Comparison of ENCODE assay signal across 21 cellular contexts in genomic region chr4:116302990-116303735, GRCh38.
DNase-seq lines count a peak whose midpoint lies in the region; ATAC-seq, FAIRE-seq and TF ChIP-seq lines count a peak whose summit lies in the region.
"Had no signal": no experiment of that assay in that cellular context is flagged by ENCODE, and none has a peak within 500 bp of the region (broad histone marks: within the 10 kb centered on the region; RNA-seq: fewer than 3 reads in every experiment).

No MANE protein-coding gene starts in this region.

- H3K4me3 ChIP-seq in liver (ENCODE audit: low read depth in 1 of 3, low read length in 3 of 3) (no peak overlapping the region), HepG2 (replicated peaks in 1 of 3; ENCODE audit: insufficient read depth in 1 of 3, low read depth in 2 of 3, low read length in 3 of 3) (no peak overlapping the region), right lobe of liver (no peak overlapping the region), spleen (no peak overlapping the region)
- H3K4me3 ChIP-seq: A549; BLaER1 treated with 17β-estradiol and CSF1 and Interleukin-3, amounts not matched to agents 10 nM and 100 nM had no signal

- in situ Hi-C loops in HepG2 (cut with HindIII; ENCODE audit: extremely low pct_ligation_motif_present, low pct_unique_long_range_greater_than_20kb), result no loop called here

- no peaks in the 10 kb centered on the region for H4K20me1 ChIP-seq in HepG2 (ENCODE audit: insufficient read depth, low read length)
- H4K20me1 ChIP-seq: BLaER1 treated with 17β-estradiol and CSF1 and Interleukin-3, amounts not matched to agents 10 nM and 100 nM had no signal

- H3K4me1 ChIP-seq in liver (ENCODE audit: control insufficient read depth in 4 of 4, insufficient read depth in 4 of 4, low read length in 3 of 4) (peaks cover 0 to 16% (median 10%) of the 10 kb centered on the region in 4 donors), HepG2 (ENCODE audit: insufficient read depth, low read length) (no peaks in the 10 kb centered on the region), right lobe of liver (peaks cover 0 to 11% (median 0%) of the 10 kb centered on the region in 4 donors), spleen (no peaks in the 10 kb centered on the region)
- H3K4me1 ChIP-seq: A549; BLaER1 treated with 17β-estradiol and CSF1 and Interleukin-3, amounts not matched to agents 10 nM and 100 nM; Caco-2 had no signal

- H3K36me3 ChIP-seq in liver (ENCODE audit: control insufficient read depth in 4 of 4, insufficient read depth in 3 of 4, low read depth in 1 of 4, low read length in 3 of 4) (no peaks in the 10 kb centered on the region), HepG2 (replicated peaks in 1 of 2; ENCODE audit: control insufficient read depth in 1 of 2, insufficient read depth in 2 of 2, low read length in 2 of 2) (no peaks in the 10 kb centered on the region), right lobe of liver (no peaks in the 10 kb centered on the region), spleen (no peaks in the 10 kb centered on the region)
- H3K36me3 ChIP-seq: BLaER1 treated with 17β-estradiol and CSF1 and Interleukin-3, amounts not matched to agents 10 nM and 100 nM had no signal

- no peak for TF ChIP-seq RAD21 in liver (IDR thresholded peaks at IDR 0.05)
- TF ChIP-seq RAD21 in HepG2 (CRISPR knock-in tag; IDR thresholded peaks at IDR 0.05), result no peak

- TF ChIP-seq CTCF in liver (IDR thresholded peaks at IDR 0.05; ENCODE audit: low read depth, low read length, missing input control) (no peak), HepG2 (CRISPR knock-in tag; IDR thresholded peaks at IDR 0.05) (no peak), right lobe of liver (IDR thresholded peaks at IDR 0.05) (no peak), spleen (IDR thresholded peaks at IDR 0.05 in 8 of 11, conservative IDR thresholded peaks at IDR 0.05 in 3 of 11) (no peak)

- H3K9ac ChIP-seq in liver (ENCODE audit: low read depth in 1 of 2, low read length in 2 of 2) (no peak overlapping the region), HepG2 (ENCODE audit: insufficient read depth, low read depth, low read length) (no peak overlapping the region)
- H3K9ac ChIP-seq: BLaER1 treated with 17β-estradiol and CSF1 and Interleukin-3, amounts not matched to agents 10 nM and 100 nM had no signal

- H2AFZ ChIP-seq in HepG2 (ENCODE audit: low read length), result no peak overlapping the region

- DNase-seq in HepG2 (ENCODE audit: low spot score) (no peak), right lobe of liver (peak; percentile 32 to 87 (median 71)), spleen (peak; percentile 30), Right ventricle myocardium superior (no peak)
- DNase-seq: AML-193; Caco-2; Calu3; CD4-positive, alpha-beta T cell; CD8-positive, alpha-beta T cell; DMS79 treated with DMSO at 0.1 percent for 48 hours; GF-D8 had no signal

- no peak for FAIRE-seq in HepG2 (lab: Jason Lieb, UNC)
- FAIRE-seq: A549, D721Med, G401.6, GM12891, GM19239 had no signal

- CTCF ChIA-PET in HepG2 (lab: Yijun Ruan, JAX; ENCODE audit: low intra/inter-chr PET ratio, low total read pairs), result no interaction called here

- H3K9me3 ChIP-seq in liver (ENCODE audit: control insufficient read depth in 4 of 4, low read length in 3 of 4), result no peaks in the 10 kb centered on the region
- H3K9me3 ChIP-seq in HepG2 (ENCODE audit: low read length), result no peaks in the 10 kb centered on the region
- no peaks in the 10 kb centered on the region for H3K9me3 ChIP-seq in right lobe of liver
- peaks cover 0 to 11% (median 0%) of the 10 kb centered on the region in 8 donors for H3K9me3 ChIP-seq in spleen
- H3K9me3 ChIP-seq: A549; BLaER1 treated with 17β-estradiol and CSF1 and Interleukin-3, amounts not matched to agents 10 nM and 100 nM; Caco-2 had no signal

- no peak for TF ChIP-seq EP300 in HepG2 (IDR thresholded peaks at IDR 0.05; ENCODE audit: low read depth in 2 of 2, low read length in 2 of 2)
- no peak for TF ChIP-seq EP300 in HepG2 (CRISPR knock-in tag; IDR thresholded peaks at IDR 0.05; ENCODE audit: borderline replicate concordance)

- BruUV-seq in HepG2 (replicated peaks; lab: Mats Ljungman, UMichigan), result no TSS peak

- POLR2A ChIA-PET in HepG2 (lab: Yijun Ruan, JAX), result no interaction called here

- H3K27me3 ChIP-seq in liver (ENCODE audit: control insufficient read depth in 4 of 4, insufficient read depth in 4 of 4, low read length in 3 of 4), result no peaks in the 10 kb centered on the region
- H3K27me3 ChIP-seq in HepG2 (ENCODE audit: control insufficient read depth in 1 of 2, insufficient read depth in 2 of 2, low read length in 2 of 2), result no peaks in the 10 kb centered on the region
- H3K27me3 ChIP-seq in right lobe of liver, result no peaks in the 10 kb centered on the region
- H3K27me3 ChIP-seq in spleen (replicated peaks in 1 of 7), result no peaks in the 10 kb centered on the region
- H3K27me3 ChIP-seq: BLaER1 treated with 17β-estradiol and CSF1 and Interleukin-3, amounts not matched to agents 10 nM and 100 nM had no signal

- ATAC-seq in HepG2 (no peak), right lobe of liver (peak; percentile 98 to 99 (median 98)), Right ventricle myocardium superior (ENCODE audit: poor library complexity) (no peak), HG02870 (IDR thresholded peaks at IDR 0.05; ENCODE audit: unreplicated experiment) (no peak)
- ATAC-seq: A549; CD8-positive, alpha-beta T cell had no signal

- no peak overlapping the region for H3K27ac ChIP-seq in liver (ENCODE audit: low read depth in 1 of 2, low read length in 2 of 2)
- no peak overlapping the region for H3K27ac ChIP-seq in HepG2 (ENCODE audit: extremely low read length, insufficient read depth, low read length)
- no peak overlapping the region for H3K27ac ChIP-seq in right lobe of liver
- H3K27ac ChIP-seq in spleen, result no peak overlapping the region
- H3K27ac ChIP-seq: 22Rv1; A549; BLaER1 treated with 17β-estradiol and CSF1 and Interleukin-3, amounts not matched to agents 10 nM and 100 nM; C4-2B had no signal

- TF ChIP-seq POLR2A in HepG2 (IDR thresholded peaks at IDR 0.05; ENCODE audit: insufficient read depth in 1 of 2, low read depth in 2 of 2, low read length in 2 of 2) (no peak), right lobe of liver (IDR thresholded peaks at IDR 0.05) (no peak), spleen (IDR thresholded peaks at IDR 0.05) (no peak)

- intact Hi-C loops in HepG2 (cut with micrococcal nuclease; ENCODE audit: unreplicated experiment), result no loop called here
- intact Hi-C loops in right lobe of liver (cut with DNase I), result no loop called here
- intact Hi-C loops in spleen (cut with DNase I; ENCODE audit: low total_unique reads), result no loop called here
- intact Hi-C loops in Right ventricle myocardium superior (cut with DNase I), result no loop called here

- no peak overlapping the region for H3K4me2 ChIP-seq in HepG2 (ENCODE audit: low read depth, low read length)
- H3K4me2 ChIP-seq: A549; BLaER1 treated with 17β-estradiol and CSF1 and Interleukin-3, amounts not matched to agents 10 nM and 100 nM had no signal

- H3K79me2 ChIP-seq in HepG2 (ENCODE audit: insufficient read depth, low read length), result no peaks in the 10 kb centered on the region

- 47% methylated on average over 3 of the region's 3 CpGs for WGBS in liver
- 19% methylated on average over 2 of the region's 3 CpGs for WGBS in HepG2 (ENCODE audit: low lambda C conversion rate)
- 47% methylated on average over 2 of the region's 3 CpGs for WGBS in right lobe of liver (ENCODE audit: insufficient coverage, low coverage, low lambda C conversion rate, missing lambda C conversion rate)
- WGBS in spleen, 5 donors, result 83 to 92% (median 86%) methylated on average over 3 of the region's 3 CpGs

TF ChIP-seq in liver, 16 proteins besides CTCF, POLR2A, EP300 and RAD21 (continues in another document):
- TF ChIP-seq TAF1 (conservative IDR thresholded peaks at IDR 0.05), result no peak
- peak; percentile 78 for TF ChIP-seq YY1 (IDR thresholded peaks at IDR 0.05)
- TF ChIP-seq MAX (IDR thresholded peaks at IDR 0.05), result peak; percentile 49
- TF ChIP-seq HNF4G (IDR thresholded peaks at IDR 0.05), result peak; percentile 59
- peak; percentile 70 for TF ChIP-seq SP1 (IDR thresholded peaks at IDR 0.05)
- no peak for TF ChIP-seq EGR1 (IDR thresholded peaks at IDR 0.05; ENCODE audit: low read depth in 2 of 2)
- TF ChIP-seq GABPA (IDR thresholded peaks at IDR 0.05 in 1 of 2, conservative IDR thresholded peaks at IDR 0.05 in 1 of 2), result no peak
- no peak for TF ChIP-seq NR2F2 (IDR thresholded peaks at IDR 0.05)

TF ChIP-seq in HepG2, 621 proteins besides CTCF, POLR2A, EP300 and RAD21:
- TF ChIP-seq CREM (IDR thresholded peaks at IDR 0.05) (no peak), CREM (CRISPR knock-in tag; IDR thresholded peaks at IDR 0.05) (no peak), ZNF17 (CRISPR knock-in tag; IDR thresholded peaks at IDR 0.05) (no peak)
TF ChIP-seq in HepG2: peak in this region for 0.

Comparison
In these comparisons a context has a peak if more than half of its experiments do, and no peak if none do; other contexts are left out.
1. ATAC-seq: peak in right lobe of liver (4 of 4); none in HepG2 (single experiment), Right ventricle myocardium superior (single experiment) and HG02870 (single experiment).
2. DNase-seq: peak in right lobe of liver (3 of 3) and spleen (single experiment); none in HepG2 (single experiment) and Right ventricle myocardium superior (single experiment).